Comparison of ENCODE assay signal across 8 cellular contexts in the genomic region with DNA sequence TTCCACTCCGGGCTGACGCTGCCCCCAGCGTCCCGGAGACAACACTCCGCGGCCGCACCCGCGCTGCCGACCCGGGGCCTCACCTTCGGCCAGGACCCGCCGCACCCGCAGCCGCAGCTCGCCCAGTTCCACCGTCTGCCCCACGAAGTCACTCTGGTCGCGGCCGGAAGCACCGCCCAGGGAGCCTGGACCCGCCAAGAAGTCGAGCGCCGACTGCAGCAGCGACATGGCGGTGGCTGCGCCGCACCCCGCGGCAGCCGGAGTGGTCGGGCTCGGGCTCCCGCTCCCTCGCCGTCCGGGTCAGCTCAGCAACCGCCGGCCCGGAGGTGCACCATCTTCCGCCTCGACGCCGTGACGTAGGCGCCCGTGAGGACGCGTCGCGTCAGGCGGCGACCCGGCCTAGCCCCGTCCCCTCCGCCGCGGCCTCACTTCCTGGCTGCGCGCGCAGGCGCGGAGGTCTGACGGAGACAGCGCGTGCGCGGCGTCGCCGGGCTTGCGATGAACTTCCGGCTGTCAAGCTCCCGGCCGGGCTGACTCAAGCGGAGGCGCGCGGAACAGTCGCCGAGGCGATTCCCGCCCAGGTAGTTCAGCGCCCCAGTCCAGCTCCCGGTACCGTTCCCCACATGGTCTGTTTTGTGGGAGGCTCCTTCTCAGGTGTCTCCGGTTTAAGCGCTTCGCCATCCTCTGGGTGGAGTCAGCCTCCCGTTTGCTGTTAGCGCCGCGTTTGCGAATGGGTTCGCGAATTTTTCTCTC. TPM values are rescaled to one million over a fixed set of nuclear protein-coding genes. Genes with fewer than 3 reads are reported as not detected.
DNase-seq lines count a peak whose midpoint lies in the region; ATAC-seq, FAIRE-seq and TF ChIP-seq lines count a peak whose summit lies in the region.

GAK (minus strand) TSS at position 357 of the 753 bp plus-strand sequence; CDS start at position 228, 129 bp downstream.
TMEM175 (plus strand) TSS at position 501 of the 753 bp plus-strand sequence. CDS start 15,280 bp downstream, outside the sequence.

- H3K36me3 ChIP-seq in KOPT-K1 (ENCODE audit: insufficient read depth, low read length) (no peaks in the 10 kb centered on the region), esophagus muscularis mucosa (no peaks in the 10 kb centered on the region), muscle layer of duodenum (ENCODE audit: control insufficient read depth in 1 of 2, insufficient read depth in 2 of 2, low read length in 2 of 2) (no peaks in the 10 kb centered on the region)

- TF ChIP-seq EP300 in esophagus muscularis mucosa (IDR thresholded peaks at IDR 0.05): no peak

- H3K27ac Mint-ChIP-seq in activated T-cell treated with anti-CD3 and anti-CD28 coated beads, Interleukin-2, amount 50 U/mL, for 72 hours: peak within 1 kb of the TSS; percentile 94

- H3K9me3 Mint-ChIP-seq in activated T-cell treated with anti-CD3 and anti-CD28 coated beads, Interleukin-2, amount 50 U/mL, for 72 hours: no peaks in the 10 kb centered on the region

- 4% methylated on average over 9 of the region's 99 CpGs for WGBS in esophagus muscularis mucosa

- no peaks in the 10 kb centered on the region for H3K27me3 Mint-ChIP-seq in activated T-cell treated with anti-CD3 and anti-CD28 coated beads, Interleukin-2, amount 50 U/mL, for 72 hours (ENCODE audit: low read depth)

- TF ChIP-seq POLR2A in esophagus muscularis mucosa (IDR thresholded peaks at IDR 0.05; ENCODE audit: low read depth): peak; percentile 75

- no peaks in the 10 kb centered on the region for H3K27me3 ChIP-seq in esophagus muscularis mucosa
- no peaks in the 10 kb centered on the region for H3K27me3 ChIP-seq in muscle layer of duodenum (ENCODE audit: low read depth, low read length)

- intact Hi-C loops in esophagus muscularis mucosa (cut with DNase I): no loop called here

- H3K4me1 ChIP-seq in esophagus muscularis mucosa (peaks cover 28 to 63% (median 49%) of the 10 kb centered on the region in 4 donors), muscle layer of duodenum (ENCODE audit: control insufficient read depth in 1 of 2, insufficient read depth in 2 of 2, low read length in 2 of 2) (peaks cover 10 to 29% of the 10 kb centered on the region in 2 donors)

- H3K4me1 Mint-ChIP-seq in activated T-cell treated with anti-CD3 and anti-CD28 coated beads, Interleukin-2, amount 50 U/mL, for 72 hours (ENCODE audit: low read depth): peaks cover 48% of the 10 kb centered on the region

- ATAC-seq in GM21825 (IDR thresholded peaks at IDR 0.05; ENCODE audit: unreplicated experiment): peak; percentile 83
- peak; percentile 96 to 98 for ATAC-seq in activated T-cell treated with anti-CD3 and anti-CD28 coated beads, Interleukin-2, amount 50 U/mL, for 72 hours (replicated peaks in 1 of 2)

- H3K9me3 ChIP-seq in KOPT-K1 (ENCODE audit: insufficient read depth, low read length, poor library complexity, severe bottlenecking) (no peaks in the 10 kb centered on the region), esophagus muscularis mucosa (no peaks in the 10 kb centered on the region), muscle layer of duodenum (ENCODE audit: control insufficient read depth in 1 of 2, low read length in 2 of 2) (no peaks in the 10 kb centered on the region)

- TF ChIP-seq CTCF in esophagus muscularis mucosa (IDR thresholded peaks at IDR 0.05): peak in 1 of 3 experiments; percentile 25

- no peak for FAIRE-seq in RCC 7860 (lab: Jason Lieb, UNC)

- peak within 1 kb of the TSS; percentile 85 for H3K27ac ChIP-seq in KOPT-K1 (ENCODE audit: low read depth, low read length, poor library complexity, severe bottlenecking)
- peak within 1 kb of the TSS; percentile 85 to 96 (median 88) for H3K27ac ChIP-seq in esophagus muscularis mucosa (replicated peaks in 1 of 4)
- H3K27ac ChIP-seq in muscle layer of duodenum (ENCODE audit: low read length): peak within 1 kb of the TSS; percentile 93

- H3K4me3 Mint-ChIP-seq in activated T-cell treated with anti-CD3 and anti-CD28 coated beads, Interleukin-2, amount 50 U/mL, for 72 hours: peak within 1 kb of the TSS; percentile 94 to 96

- H3K4me3 ChIP-seq in esophagus muscularis mucosa (peak within 1 kb of the TSS; percentile 78 to 99 (median 87)), muscle layer of duodenum (ENCODE audit: low read depth in 1 of 2, low read length in 2 of 2) (peak within 1 kb of the TSS; percentile 98 to 99)

- peaks cover 4% of the 10 kb centered on the region in 2 donors for H3K36me3 Mint-ChIP-seq in activated T-cell treated with anti-CD3 and anti-CD28 coated beads, Interleukin-2, amount 50 U/mL, for 72 hours (ENCODE audit: insufficient read depth in 2 of 2)

- peak; percentile 55 for DNase-seq in DMS79 treated with DMSO at 0.1 percent for 48 hours (lab: John Stamatoyannopoulos, UW)
- DNase-seq in RCC 7860 (ENCODE audit: low spot score): peak; percentile 84
- peak; percentile 97 to 99 for DNase-seq in activated T-cell treated with anti-CD3 and anti-CD28 coated beads, Interleukin-2, amount 50 U/mL, for 72 hours
- peak; percentile 99 for DNase-seq in esophagus muscularis mucosa (ENCODE audit: extremely low spot score)
- peak; percentile 86 for DNase-seq in stimulated activated CD8-positive, alpha-beta memory T cell treated with anti-CD3 and anti-CD28 coated beads, Interleukin-7, amount 100 ng/mL, for 24 hours (ENCODE audit: low read depth)

RNA-seq across cellular contexts. Expression of gene GAK, which starts in this region (rescaled TPM):
- 100 to 1,000 TPM; 136 to 140 TPM for total RNA-seq in activated T-cell treated with anti-CD3 and anti-CD28 coated beads, Interleukin-2, amount 50 U/mL, for 72 hours
- 10 to 100 TPM; 64.8 to 73.9 (median 70.6) TPM for total RNA-seq in esophagus muscularis mucosa

RNA-seq across cellular contexts. Expression of gene TMEM175, which starts in this region (rescaled TPM):
- 10 to 100 TPM; 21.0 to 22.0 TPM for total RNA-seq in activated T-cell treated with anti-CD3 and anti-CD28 coated beads, Interleukin-2, amount 50 U/mL, for 72 hours
- 10 to 100 TPM; 17.6 to 39.5 (median 20.0) TPM for total RNA-seq in esophagus muscularis mucosa

Comparison
In these comparisons a context has a peak if more than half of its experiments do, and no peak if none do; other contexts are left out.
1. Peak in every context shown above with its lines: DNase-seq, ATAC-seq, H3K4me3 ChIP-seq and H3K27ac ChIP-seq.